ENCODE assay signal across 11 cellular contexts in genomic region chr9:131630206-131630831, GRCh38.
A peak's percentile ranks its signal among the peaks of the same experiment; 100 is the strongest.
DNase-seq lines count a peak whose midpoint lies in the region; ATAC-seq, FAIRE-seq and TF ChIP-seq lines count a peak whose summit lies in the region.
"Had no signal": no experiment of that assay in that cellular context is flagged by ENCODE, and none has a peak within 500 bp of the region (broad histone marks: within the 10 kb centered on the region; RNA-seq: fewer than 3 reads in every experiment).

No MANE protein-coding gene starts in this region.

- H3K4me1 ChIP-seq in GM12878 (ENCODE audit: control insufficient read depth, insufficient read depth, low read length) (peaks cover 37% of the 10 kb centered on the region), ovary (ENCODE audit: insufficient read depth) (no peaks in the 10 kb centered on the region)

- H3K9me3 ChIP-seq in GM12878 (replicated peaks; ENCODE audit: control insufficient read depth, insufficient read depth, low read length) = no peaks in the 10 kb centered on the region
- H3K9me3 ChIP-seq in ovary = no peaks in the 10 kb centered on the region
- H3K9me3 ChIP-seq: heart left ventricle, SJSA1 had no signal

- peak; percentile 94 for FAIRE-seq in GM12878 (lab: Jason Lieb, UNC)
- FAIRE-seq: astrocyte had no signal

- no TSS peak for BruUV-seq in GM12878 (replicated peaks; lab: Mats Ljungman, UMichigan)

- in situ Hi-C loops in GM12878 (cut with MboI) = no loop called here

- H3K4me3 ChIP-seq in GM12878 (0 out of 2 replicates have a peak overlapping the region, but pooled peaks have one; percentile 5), ovary (no peak overlapping the region)
- H3K4me3 ChIP-seq: heart left ventricle, SJSA1 had no signal

- peak overlapping the region; percentile 63 for H3K9ac ChIP-seq in GM12878 (ENCODE audit: control insufficient read depth, insufficient read depth, low read length)

- peak; percentile 38 for ATAC-seq in HG02763 (IDR thresholded peaks at IDR 0.05; ENCODE audit: unreplicated experiment)
- ATAC-seq in GM12878 = peak; percentile 83
- ATAC-seq in stimulated activated naive B cell treated with anti-CD40 and anti-IgM and Interleukin-4, amounts not matched to agents 10 μg/mL and 1 μg/mL and 100 μg/mL, for 72 hours (replicated peaks) = peak; percentile 85 to 87

- H4K20me1 ChIP-seq in GM12878 (ENCODE audit: control insufficient read depth, insufficient read depth) = no peaks in the 10 kb centered on the region

- RAD21 ChIA-PET in GM12878 (lab: Charles Lee; ENCODE audit: unreplicated experiment) = interaction anchor here (1.0 to 3.7 kb wide), 11 partner anchors 9 to 112 kb away, joined by 3 to 42 read pairs (median 20); partner anchors contain the start of gene RAPGEF1

- no peaks in the 10 kb centered on the region for H3K9me3 Mint-ChIP-seq in activated CD4-positive, alpha-beta T cell treated with anti-CD3 and anti-CD28 coated beads, Interleukin-2, amount 10 ng/mL, durations not matched to agents 7 days and 5 days
- peaks cover 0 to 2% of the 10 kb centered on the region in 2 donors for H3K9me3 Mint-ChIP-seq in stimulated activated naive B cell treated with anti-CD40 and anti-IgM and Interleukin-4, amounts not matched to agents 10 μg/mL and 1 μg/mL and 100 μg/mL, for 72 hours

- peaks cover 30% of the 10 kb centered on the region for H3K79me2 ChIP-seq in GM12878 (ENCODE audit: control insufficient read depth, insufficient read depth, low read length)

- POLR2A ChIA-PET in activated CD4-positive, alpha-beta T cell treated with anti-CD3 and anti-CD28 coated beads, Interleukin-2, amount 10 ng/mL, durations not matched to agents 7 days and 5 days (lab: Charles Lee) = no interaction called here
- POLR2A ChIA-PET in GM12878 (lab: Charles Lee) = interaction anchor here (0.6 to 4.1 kb wide), 12 partner anchors 8 to 107 kb away, joined by 3 to 23 read pairs (median 4); no protein-coding TSS in a partner anchor

- peaks cover 52% of the 10 kb centered on the region for H3K36me3 Mint-ChIP-seq in activated CD4-positive, alpha-beta T cell treated with anti-CD3 and anti-CD28 coated beads, Interleukin-2, amount 10 ng/mL, durations not matched to agents 7 days and 5 days (ENCODE audit: low read depth)
- H3K36me3 Mint-ChIP-seq in stimulated activated naive B cell treated with anti-CD40 and anti-IgM and Interleukin-4, amounts not matched to agents 10 μg/mL and 1 μg/mL and 100 μg/mL, for 72 hours = peaks cover 58 to 83% of the 10 kb centered on the region in 2 donors

- H3K27me3 Mint-ChIP-seq in activated CD4-positive, alpha-beta T cell treated with anti-CD3 and anti-CD28 coated beads, Interleukin-2, amount 10 ng/mL, durations not matched to agents 7 days and 5 days = no peaks in the 10 kb centered on the region
- H3K27me3 Mint-ChIP-seq in stimulated activated naive B cell treated with anti-CD40 and anti-IgM and Interleukin-4, amounts not matched to agents 10 μg/mL and 1 μg/mL and 100 μg/mL, for 72 hours = no peaks in the 10 kb centered on the region

- peak; percentile 61 for TF ChIP-seq RAD21 in GM12878 (IDR thresholded peaks at IDR 0.05; ENCODE audit: insufficient read depth, low read depth, low read length)

- no peak overlapping the region for H2AFZ ChIP-seq in GM12878 (ENCODE audit: control insufficient read depth, low read depth, low read length)

- TF ChIP-seq CTCF in GM12878 (IDR thresholded peaks at IDR 0.05 in 2 of 3, conservative IDR thresholded peaks at IDR 0.05 in 1 of 3; ENCODE audit: control insufficient read depth in 2 of 3, extremely low read depth in 1 of 3, insufficient read depth in 1 of 3, low read depth in 3 of 3, low read length in 3 of 3) (peak in 2 of 3 experiments; percentile 19 to 48; a peak in 3 of 6 replicates), ovary (IDR thresholded peaks at IDR 0.05) (no peak)

- 14% methylated on average over 15 of the region's 15 CpGs for WGBS in GM12878 (ENCODE audit: insufficient coverage, insufficient replicate concordance, low lambda C conversion rate, missing lambda C conversion rate)
- 94 to 96% (median 95%) methylated on average over 15 of the region's 15 CpGs for WGBS in ovary, 3 donors

- H3K36me3 ChIP-seq in GM12878 (ENCODE audit: control insufficient read depth in 2 of 2, insufficient read depth in 2 of 2, low read length in 1 of 2) (peaks cover 17 to 32% of the 10 kb centered on the region in 2 experiments), ovary (no peaks in the 10 kb centered on the region)

- SMC1A ChIA-PET in GM12878 (lab: Charles Lee; ENCODE audit: uncharacterized antibody, unreplicated experiment) = interaction anchor here (0.6 to 5.6 kb wide), 25 partner anchors 8 to 113 kb away, joined by 3 to 47 read pairs (median 4); no protein-coding TSS in a partner anchor

- DNase-seq in activated CD4-positive, alpha-beta T cell treated with anti-CD3 and anti-CD28 coated beads, Interleukin-2, amount 10 ng/mL, durations not matched to agents 7 days and 5 days = no peak
- no peak for DNase-seq in activated CD4-positive, alpha-beta T cell treated with anti-CD3 and anti-CD28 coated beads for 4 hours
- DNase-seq in GM12878 (ENCODE audit: low read depth, low spot score) (peak; percentile 75), DMS114 treated with DMSO at 0.1 percent for 48 hours (lab: John Stamatoyannopoulos, UW; ENCODE audit: unreplicated experiment) (no peak), hepatic stellate cell (ENCODE audit: low spot score) (no peak), ovary (no peak)
- peak; percentile 91 for DNase-seq in stimulated activated naive B cell treated with anti-CD40 and anti-IgM and Interleukin-4, amounts not matched to agents 10 μg/mL and 1 μg/mL and 100 μg/mL, for 72 hours
- DNase-seq: heart left ventricle had no signal

- H3K4me3 Mint-ChIP-seq in activated CD4-positive, alpha-beta T cell treated with anti-CD3 and anti-CD28 coated beads, Interleukin-2, amount 10 ng/mL, durations not matched to agents 7 days and 5 days = no peak overlapping the region
- peak overlapping the region; percentile 79 to 81 for H3K4me3 Mint-ChIP-seq in stimulated activated naive B cell treated with anti-CD40 and anti-IgM and Interleukin-4, amounts not matched to agents 10 μg/mL and 1 μg/mL and 100 μg/mL, for 72 hours

- H3K4me1 Mint-ChIP-seq in activated CD4-positive, alpha-beta T cell treated with anti-CD3 and anti-CD28 coated beads, Interleukin-2, amount 10 ng/mL, durations not matched to agents 7 days and 5 days = peaks cover 65% of the 10 kb centered on the region
- H3K4me1 Mint-ChIP-seq in stimulated activated naive B cell treated with anti-CD40 and anti-IgM and Interleukin-4, amounts not matched to agents 10 μg/mL and 1 μg/mL and 100 μg/mL, for 72 hours = peaks cover 50 to 92% of the 10 kb centered on the region in 2 donors

- intact Hi-C loops in GM12878 (cut with micrococcal nuclease; ENCODE audit: unreplicated experiment) (loop anchor here (5.0 kb wide), 2 partner anchors 37 to 38 kb away; no protein-coding TSS in a partner anchor), ovary (cut with DNase I) (no loop called here)

- peak overlapping the region; percentile 6 for H3K27ac Mint-ChIP-seq in activated CD4-positive, alpha-beta T cell treated with anti-CD3 and anti-CD28 coated beads, Interleukin-2, amount 10 ng/mL, durations not matched to agents 7 days and 5 days
- peak overlapping the region; percentile 99 for H3K27ac Mint-ChIP-seq in stimulated activated naive B cell treated with anti-CD40 and anti-IgM and Interleukin-4, amounts not matched to agents 10 μg/mL and 1 μg/mL and 100 μg/mL, for 72 hours

- peak overlapping the region; percentile 88 for H3K27ac ChIP-seq in GM12878 (ENCODE audit: control insufficient read depth, insufficient read depth)
- H3K27ac ChIP-seq in ovary = no peak overlapping the region
- H3K27ac ChIP-seq: SJSA1 had no signal

- no peaks in the 10 kb centered on the region for H3K27me3 ChIP-seq in GM12878 (replicated peaks in 1 of 2; ENCODE audit: control insufficient read depth in 2 of 2, insufficient read depth in 2 of 2, low read length in 1 of 2)
- no peaks in the 10 kb centered on the region for H3K27me3 ChIP-seq in ovary
- H3K27me3 ChIP-seq: heart left ventricle, SJSA1 had no signal

- peak; percentile 71 for TF ChIP-seq POLR2A in GM12878 (IDR thresholded peaks at IDR 0.05; ENCODE audit: low read depth, low read length)
- no peak for TF ChIP-seq POLR2A in ovary (IDR thresholded peaks at IDR 0.05)

- TF ChIP-seq EP300 in GM12878 (IDR thresholded peaks at IDR 0.05; ENCODE audit: borderline replicate concordance in 1 of 2, control insufficient read depth in 1 of 2, low read depth in 2 of 2, low read length in 2 of 2) (peak; percentile 98 to 99), ovary (IDR thresholded peaks at IDR 0.05) (no peak)

- H3K4me2 ChIP-seq in GM12878 (ENCODE audit: control insufficient read depth, insufficient read depth) = peak overlapping the region; percentile 65

- CTCF ChIA-PET in activated CD4-positive, alpha-beta T cell treated with anti-CD3 and anti-CD28 coated beads, Interleukin-2, amount 10 ng/mL, durations not matched to agents 7 days and 5 days (lab: Charles Lee) = interaction anchor here (1.0 to 3.0 kb wide), 2 partner anchors 12 to 110 kb away, joined by 3 to 14 read pairs; no protein-coding TSS in a partner anchor
- CTCF ChIA-PET in GM12878 (lab: Yijun Ruan, JAX) = interaction anchor here (0.8 to 2.3 kb wide), 15 partner anchors 8 to 110 kb away, joined by 3 to 22 read pairs (median 7); no protein-coding TSS in a partner anchor

TF ChIP-seq in GM12878, 131 proteins besides CTCF, POLR2A, EP300 and RAD21 (continues in another document):
- TF ChIP-seq RELB (IDR thresholded peaks at IDR 0.05; ENCODE audit: low read depth) (peak; percentile 96), BMI1 (IDR thresholded peaks at IDR 0.05; ENCODE audit: borderline replicate concordance) (peak; percentile 67; the same call in 1 of the 2 replicates)

Comparison
In these comparisons a context has a peak if more than half of its experiments do, and no peak if none do; other contexts are left out.
1. DNase-seq: peak in GM12878 (single experiment) and stimulated activated naive B cell treated with anti-CD40 and anti-IgM and Interleukin-4, amounts not matched to agents 10 μg/mL and 1 μg/mL and 100 μg/mL, for 72 hours (single experiment); none in activated CD4-positive, alpha-beta T cell treated with anti-CD3 and anti-CD28 coated beads, Interleukin-2, amount 10 ng/mL, durations not matched to agents 7 days and 5 days (single experiment), activated CD4-positive, alpha-beta T cell treated with anti-CD3 and anti-CD28 coated beads for 4 hours (0 of 2), DMS114 treated with DMSO at 0.1 percent for 48 hours (single experiment), hepatic stellate cell (single experiment) and ovary (0 of 5).
2. CTCF ChIP-seq: peak in GM12878 (2 of 3); none in ovary (0 of 3).
3. Peak in every context shown above with its lines, with median percentiles within 50 percentile points of each other: ATAC-seq.